17 cellular contexts compared by ENCODE assay signal in genomic region chr7:5230272-5231067, GRCh38. TPM values are rescaled to one million over a fixed set of nuclear protein-coding genes. Genes with fewer than 3 reads are reported as not detected.
A peak's percentile ranks its signal among the peaks of the same experiment; 100 is the strongest.
DNase-seq lines count a peak whose midpoint lies in the region; ATAC-seq, FAIRE-seq and TF ChIP-seq lines count a peak whose summit lies in the region.
"Had no signal": no experiment of that assay in that cellular context is flagged by ENCODE, and none has a peak within 500 bp of the region (broad histone marks: within the 10 kb centered on the region; RNA-seq: fewer than 3 reads in every experiment).

No MANE protein-coding gene starts in this region.

- no peak overlapping the region for H2AFZ ChIP-seq in GM12878 (ENCODE audit: control insufficient read depth, low read depth, low read length)

- in situ Hi-C loops in GM12878 (cut with MboI) = loop anchor here (5.0 kb wide), 1 partner anchor 467 kb away; no protein-coding TSS in a partner anchor

- SMC1A ChIA-PET in GM12878 (lab: Charles Lee; ENCODE audit: uncharacterized antibody, unreplicated experiment) = interaction anchor here (0.5 to 8.7 kb wide), 7 partner anchors 10 to 328 kb away, joined by 3 to 139 read pairs (median 6); no protein-coding TSS in a partner anchor

- TF ChIP-seq RAD21 in GM12878 (IDR thresholded peaks at IDR 0.05; ENCODE audit: insufficient read depth, low read depth, low read length) = no peak

- H3K4me3 ChIP-seq in GM12878 = peak overlapping the region; percentile 28; the same call in 1 of the 2 replicates

- no peak overlapping the region for H3K27ac ChIP-seq in CD4-positive, alpha-beta T cell (ENCODE audit: low read depth, low read length)
- H3K27ac ChIP-seq in GM12878 (ENCODE audit: control insufficient read depth, insufficient read depth) = peak overlapping the region; percentile 99
- no peak overlapping the region for H3K27ac ChIP-seq in substantia nigra (ENCODE audit: low read depth, low read length, poor library complexity, severe bottlenecking)
- H3K27ac ChIP-seq: KMS-11 had no signal

- H4K20me1 ChIP-seq in GM12878 (ENCODE audit: control insufficient read depth, insufficient read depth) = no peaks in the 10 kb centered on the region

- FAIRE-seq in GM12878 (lab: Jason Lieb, UNC) (peak; percentile 72), RCC 7860 (lab: Jason Lieb, UNC) (no peak)
- FAIRE-seq: keratinocyte had no signal

- H3K4me1 Mint-ChIP-seq in CD4-positive, alpha-beta T cell (ENCODE audit: low read depth) = peaks cover 21% of the 10 kb centered on the region

- POLR2A ChIA-PET in CD4-positive, alpha-beta T cell (lab: Charles Lee) = interaction anchor here (0.6 kb wide), 2 partner anchors 14 to 701 kb away, joined by 3 to 4 read pairs; no protein-coding TSS in a partner anchor
- POLR2A ChIA-PET in GM12878 (lab: Charles Lee) = interaction anchor here (0.5 to 4.6 kb wide), 4 partner anchors 10 to 127 kb away, joined by 3 to 53 read pairs (median 9); partner anchors contain the start of gene WIPI2

- peaks cover 5 to 22% of the 10 kb centered on the region in 2 experiments; a peak in 3 of 4 replicates for H3K36me3 ChIP-seq in GM12878 (ENCODE audit: control insufficient read depth in 2 of 2, insufficient read depth in 2 of 2, low read length in 1 of 2)

- RAD21 ChIA-PET in GM12878 (lab: Charles Lee; ENCODE audit: unreplicated experiment) = interaction anchor here (0.9 to 4.1 kb wide), 9 partner anchors 8 to 485 kb away, joined by 3 to 71 read pairs (median 5); no protein-coding TSS in a partner anchor

- H3K4me1 ChIP-seq in GM12878 (ENCODE audit: control insufficient read depth, insufficient read depth, low read length) = peaks cover 60% of the 10 kb centered on the region

- TF ChIP-seq EP300 in GM12878 (IDR thresholded peaks at IDR 0.05; ENCODE audit: borderline replicate concordance in 1 of 2, control insufficient read depth in 1 of 2, low read depth in 2 of 2, low read length in 2 of 2) = no peak

- peak overlapping the region; percentile 98 for H3K4me2 ChIP-seq in GM12878 (ENCODE audit: control insufficient read depth, insufficient read depth)
- H3K4me2 ChIP-seq: KMS-11 had no signal

- H3K9ac ChIP-seq in GM12878 (ENCODE audit: control insufficient read depth, insufficient read depth, low read length) = peak overlapping the region; percentile 82
- H3K9ac ChIP-seq: KMS-11 had no signal

- no peak for TF ChIP-seq POLR2A in GM12878 (IDR thresholded peaks at IDR 0.05; ENCODE audit: low read depth, low read length)

- 43% methylated on average over 21 of the region's 21 CpGs for WGBS in GM12878 (ENCODE audit: insufficient coverage, insufficient replicate concordance, low lambda C conversion rate, missing lambda C conversion rate)

- no peak for TF ChIP-seq CTCF in CD4-positive, alpha-beta T cell (IDR thresholded peaks at IDR 0.05)
- no peak for TF ChIP-seq CTCF in GM12878 (IDR thresholded peaks at IDR 0.05 in 2 of 3, conservative IDR thresholded peaks at IDR 0.05 in 1 of 3; ENCODE audit: control insufficient read depth in 2 of 3, extremely low read depth in 1 of 3, insufficient read depth in 1 of 3, low read depth in 3 of 3, low read length in 3 of 3)

- H3K27me3 Mint-ChIP-seq in CD4-positive, alpha-beta T cell = no peaks in the 10 kb centered on the region

- no peak overlapping the region for H3K4me3 Mint-ChIP-seq in CD4-positive, alpha-beta T cell

- no peaks in the 10 kb centered on the region for H3K9me3 Mint-ChIP-seq in CD4-positive, alpha-beta T cell

- intact Hi-C loops in CD4-positive, alpha-beta T cell (cut with DNase I, micrococcal nuclease) = no loop called here
- intact Hi-C loops in GM12878 (cut with micrococcal nuclease; ENCODE audit: unreplicated experiment) = loop anchor here (1.0 to 5.0 kb wide), 4 partner anchors 12 to 472 kb away; no protein-coding TSS in a partner anchor

- no peaks in the 10 kb centered on the region for H3K27me3 ChIP-seq in CD4-positive, alpha-beta T cell (ENCODE audit: control insufficient read depth, insufficient read depth, low read length)
- H3K27me3 ChIP-seq in GM12878 (replicated peaks in 1 of 2; ENCODE audit: control insufficient read depth in 2 of 2, insufficient read depth in 2 of 2, low read length in 1 of 2) = no peaks in the 10 kb centered on the region

- H3K9me3 ChIP-seq in CD4-positive, alpha-beta T cell (ENCODE audit: control insufficient read depth, low read length) = no peaks in the 10 kb centered on the region
- no peaks in the 10 kb centered on the region for H3K9me3 ChIP-seq in GM12878 (replicated peaks; ENCODE audit: control insufficient read depth, insufficient read depth, low read length)

- DNase-seq in CD4-positive, alpha-beta T cell = no peak
- DNase-seq in GM12878 (ENCODE audit: low read depth, low spot score) (no peak), myocyte (ENCODE audit: low read depth) (peak; percentile 85), substantia nigra (lab: John Stamatoyannopoulos, UW) (no peak), DMS 273 treated with DMSO at 0.1 percent for 48 hours (lab: John Stamatoyannopoulos, UW) (no peak), RCC 7860 (ENCODE audit: low spot score) (no peak)
- no peak for DNase-seq in effector CD8-positive, alpha-beta T cell (lab: John Stamatoyannopoulos, UW)
- DNase-seq: activated CD4-positive, alpha-beta T cell treated with anti-CD3 and anti-CD28 coated beads, Interleukin-2, amount 50 U/mL, for 1 hour; activated naive CD4-positive, alpha-beta T cell treated with anti-CD3 and anti-CD28 coated beads, Interleukin-2, amount 50 U/mL, for 16 hours; C1 segment of cervical spinal cord; HCEC 1CT; NCI-H2081; stimulated activated CD4-positive, alpha-beta T cell treated with anti-CD3 and anti-CD28 coated beads, Interleukin-2, amount 100 ng/mL, for 24 hours; stimulated activated naive CD4-positive, alpha-beta T cell treated with Interleukin-2 at 50 U/mL for 16 hours had no signal

- no peaks in the 10 kb centered on the region; the same call in none of the 2 replicates for H3K79me2 ChIP-seq in GM12878 (ENCODE audit: control insufficient read depth, insufficient read depth, low read length)

- CTCF ChIA-PET in CD4-positive, alpha-beta T cell (lab: Charles Lee) = interaction anchor here (1.0 kb wide), 1 partner anchor 10 kb away, joined by 3 read pairs; no protein-coding TSS in a partner anchor
- CTCF ChIA-PET in GM12878 (lab: Yijun Ruan, JAX) = interaction anchor here (1.2 to 3.7 kb wide), 6 partner anchors 10 to 264 kb away, joined by 4 to 52 read pairs (median 8); partner anchors contain the start of gene WIPI2

- no TSS peak for BruUV-seq in GM12878 (replicated peaks; lab: Mats Ljungman, UMichigan)

- H3K36me3 Mint-ChIP-seq in CD4-positive, alpha-beta T cell (ENCODE audit: low read depth) = peaks cover 61% of the 10 kb centered on the region

- ATAC-seq in CD4-positive, alpha-beta T cell (ENCODE audit: poor library complexity) = peak; percentile 39
- peak; percentile 28 for ATAC-seq in GM21528 (IDR thresholded peaks at IDR 0.05; ENCODE audit: low FRiP score, unreplicated experiment)
- ATAC-seq in GM12878 = peak; percentile 33

- no peak overlapping the region for H3K27ac Mint-ChIP-seq in CD4-positive, alpha-beta T cell

TF ChIP-seq in GM12878, 131 proteins besides CTCF, POLR2A, EP300 and RAD21 (continues in another document):
- TF ChIP-seq SMAD1 (IDR thresholded peaks at IDR 0.05; ENCODE audit: low read depth, partially characterized antibody) = no peak
- TF ChIP-seq ZNF207 (IDR thresholded peaks at IDR 0.05; ENCODE audit: borderline replicate concordance) = no peak
- TF ChIP-seq SPI1 (IDR thresholded peaks at IDR 0.05; ENCODE audit: borderline replicate concordance, insufficient read depth, low read depth, low read length) = no peak
- TF ChIP-seq TAF1 (IDR thresholded peaks at IDR 0.05; ENCODE audit: borderline replicate concordance, low read depth, low read length) = no peak
- peak; percentile 72 for TF ChIP-seq IKZF1 (conservative IDR thresholded peaks at IDR 0.05)

RNA-seq across cellular contexts. Expression of gene WIPI2, which starts 40.4 kb away (rescaled TPM):
- total RNA-seq in CD4-positive, alpha-beta T cell = 100 to 1,000 TPM; 108 to 114 TPM
- total RNA-seq in GM12878 (2013; cell fraction: nucleolus; rRNA removed) = 80.9 and 85.9 TPM in 2 replicates
- total RNA-seq in GM12878 (2014; rRNA removed) = 33.9 and 41.4 TPM in 2 replicates
- total RNA-seq in GM12878 (2014; rRNA removed; fragmentation: Illumina TruSeq; extraction: Trizol) = 28.7 and 28.9 TPM in 2 replicates
- total RNA-seq in GM12878 (2021) = 50.3 and 55.1 TPM in 2 replicates
- polyA plus RNA-seq in GM12878 (2011; ENCODE audit: low read depth) = 31.4 TPM
- polyA plus RNA-seq in GM12878 (2011; rRNA removed) = 74.1 and 103 TPM in 2 replicates
- 80.3 and 99.3 TPM in 2 replicates for polyA plus RNA-seq in GM12878 (2011; cell fraction: cytosol; rRNA removed)
- 81.3 and 88.3 TPM in 2 replicates for polyA plus RNA-seq in GM12878 (2011; cell fraction: nucleus; rRNA removed)
- 49.5 and 55.6 TPM in 2 replicates for polyA plus RNA-seq in GM12878 (2012)
- polyA plus RNA-seq in GM12878 (2014; fragmentation: Illumina TruSeq; extraction: Trizol) = 36.9 and 43.2 TPM in 2 replicates
- polyA plus RNA-seq in GM12878 (2014; fragmentation: Nextera tagmentation; extraction: Ambion mirVana) = 10 to 100 TPM in 1 of 2 experiments, 1 to 10 TPM in 1; 6.9 to 12.2 TPM
- polyA plus RNA-seq in GM12878 (2014; rRNA removed) = 56.6 and 59.0 TPM in 2 replicates
- polyA plus RNA-seq in GM12878 (2016; fragmentation: Nextera tagmentation; extraction: Ambion mirVana) = 10 to 100 TPM; 42.5 to 45.7 TPM
- 91.8 and 112 TPM in 2 replicates for polyA minus RNA-seq in GM12878 (2011; rRNA and poly(A)+ RNA removed)
- 22.9 and 33.4 TPM in 2 replicates for polyA minus RNA-seq in GM12878 (2011; cell fraction: cytosol; rRNA and poly(A)+ RNA removed)
- polyA minus RNA-seq in GM12878 (2011; cell fraction: nucleus; rRNA and poly(A)+ RNA removed) = 24.1 and 25.4 TPM in 2 replicates
- total RNA-seq in myocyte = 56.3 and 56.5 TPM in 2 replicates
- polyA plus RNA-seq in myocyte (2012) = 74.9 TPM

RNA-seq across cellular contexts. Expression of gene SLC29A4, which starts 52.3 kb away (rescaled TPM):
- 1 to 10 TPM in 1 of 2 experiments, under 1 TPM in 1; 0.39 to 1.1 TPM for total RNA-seq in CD4-positive, alpha-beta T cell
- 2.6 and 2.7 TPM in 2 replicates for total RNA-seq in GM12878 (2013; cell fraction: nucleolus; rRNA removed)
- total RNA-seq in GM12878 (2014; rRNA removed) (0.11 and 0.49 TPM in 2 replicates), GM12878 (2014; rRNA removed; fragmentation: Illumina TruSeq; extraction: Trizol) (0.09 and 0.31 TPM in 2 replicates), GM12878 (2021) (0.45 and 0.72 TPM in 2 replicates), myocyte (4.4 and 4.8 TPM in 2 replicates)
- polyA plus RNA-seq in GM12878 (2011; ENCODE audit: low read depth) = 1.1 TPM
- polyA plus RNA-seq in GM12878 (2011; rRNA removed) (0.24 and 0.34 TPM in 2 replicates), GM12878 (2014; fragmentation: Illumina TruSeq; extraction: Trizol) (0.15 TPM in 1 of 2 replicates, not detected in the other), GM12878 (2014; fragmentation: Nextera tagmentation; extraction: Ambion mirVana) (not detected), GM12878 (2014; rRNA removed) (0.14 and 0.39 TPM in 2 replicates), GM12878 (2016; fragmentation: Nextera tagmentation; extraction: Ambion mirVana) (under 1 TPM in 1 of 2 experiments, not detected in 1; 0.23 TPM)
- 0.36 and 0.59 TPM in 2 replicates for polyA plus RNA-seq in GM12878 (2011; cell fraction: cytosol; rRNA removed)
- polyA plus RNA-seq in GM12878 (2011; cell fraction: nucleus; rRNA removed) = 1.3 and 1.8 TPM in 2 replicates
- 1.9 and 2.1 TPM in 2 replicates for polyA plus RNA-seq in GM12878 (2012)
- 0.66 and 1.1 TPM in 2 replicates for polyA minus RNA-seq in GM12878 (2011; rRNA and poly(A)+ RNA removed)
- not detected in 2 replicates for polyA minus RNA-seq in GM12878 (2011; cell fraction: cytosol; rRNA and poly(A)+ RNA removed)
- 0.10 and 0.60 TPM in 2 replicates for polyA minus RNA-seq in GM12878 (2011; cell fraction: nucleus; rRNA and poly(A)+ RNA removed)
- 7.5 TPM for polyA plus RNA-seq in myocyte (2012)
